1 cellular context compared by ENCODE assay signal in the genomic region with DNA sequence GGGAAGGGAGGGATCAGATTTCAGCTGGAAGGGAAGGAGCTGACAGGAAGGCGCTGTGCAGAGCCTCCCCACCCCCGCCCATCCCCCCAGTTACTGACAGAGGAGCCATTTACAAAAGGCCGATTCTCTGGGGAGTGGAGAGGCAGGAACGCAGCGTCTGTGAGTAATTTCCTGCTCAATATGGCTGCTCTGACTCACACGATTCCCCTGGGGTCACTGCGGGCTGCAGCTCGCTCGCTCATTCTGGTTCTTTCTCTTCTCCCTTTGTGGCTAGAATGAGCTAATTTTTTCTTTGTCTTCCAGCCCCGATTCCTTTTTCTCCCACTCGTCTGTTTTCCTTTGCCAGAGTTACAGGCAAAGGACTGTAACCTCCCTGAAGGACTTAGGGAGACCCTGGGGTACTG.
TF ChIP-seq lines count a peak whose summit lies in the region.

No MANE protein-coding gene starts in this region.

TF ChIP-seq in HCT116, 20 proteins besides CTCF, POLR2A, EP300 and RAD21:
- TF ChIP-seq YY1 (IDR thresholded peaks at IDR 0.05; ENCODE audit: extremely low read depth, insufficient replicate concordance, low read depth, low read length), result peak; percentile 95
- TF ChIP-seq ZBTB33 (IDR thresholded peaks at IDR 0.05; ENCODE audit: extremely low read depth, insufficient replicate concordance, low read length), result peak; percentile 12
- no peak for TF ChIP-seq ZFX (IDR thresholded peaks at IDR 0.05)
- no peak for TF ChIP-seq MAX (IDR thresholded peaks at IDR 0.05)
- TF ChIP-seq POLR2AphosphoS5 (IDR thresholded peaks at IDR 0.05; ENCODE audit: low read depth, low read length), result peak; percentile 94
- TF ChIP-seq SIN3A (IDR thresholded peaks at IDR 0.05; ENCODE audit: low read depth), result no peak
- peak; percentile 78 for TF ChIP-seq TCF7L2 (IDR thresholded peaks at IDR 0.05; ENCODE audit: borderline replicate concordance, extremely low read depth, insufficient read depth, insufficient read length)
